ENCODE assay signal across 8 cellular contexts in the genomic region with DNA sequence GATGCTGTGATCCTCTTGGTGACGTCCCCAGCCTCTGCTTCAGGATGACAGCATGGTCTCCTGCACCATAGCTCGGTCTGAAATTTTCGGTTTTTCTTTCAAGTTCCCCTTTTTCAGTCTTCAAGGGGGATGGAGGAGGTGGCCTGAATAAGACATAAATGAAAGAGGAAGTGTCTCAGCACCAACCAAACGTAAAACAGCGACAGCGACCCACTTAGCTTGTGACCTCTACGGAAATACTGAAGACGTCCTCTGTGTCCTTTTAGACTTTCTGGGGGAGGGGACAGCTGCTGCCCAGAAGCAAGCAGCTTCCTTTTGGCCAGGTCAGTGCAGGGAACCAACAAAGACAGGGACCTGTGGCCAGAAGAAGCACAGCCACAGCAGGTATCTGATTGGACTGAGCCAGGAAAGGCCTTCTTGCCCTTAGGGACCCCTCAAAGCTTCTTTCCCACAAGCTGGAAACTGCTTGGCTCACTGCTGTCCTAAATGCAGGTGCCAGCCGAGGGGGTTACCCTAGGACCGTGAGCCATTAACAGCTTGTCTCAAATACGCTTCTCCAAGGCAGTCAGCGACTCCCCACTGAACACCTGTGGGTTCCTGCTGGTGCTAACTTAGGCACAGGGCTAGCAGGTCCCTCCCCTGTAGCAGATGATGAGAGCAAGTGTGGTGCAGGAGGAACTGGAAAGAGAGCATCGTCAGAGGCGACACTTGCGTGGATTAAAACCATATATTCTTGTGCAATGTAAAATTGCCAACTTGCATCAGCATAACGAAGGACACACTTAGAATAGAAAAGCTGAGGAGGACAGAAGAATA.
DNase-seq lines count a peak whose midpoint lies in the region; ATAC-seq and TF ChIP-seq lines count a peak whose summit lies in the region.
"Not testable (repeated sequence)": the region's sequence is repeated elsewhere in the genome, so short reads cannot be mapped to it uniquely, and the experiment has no call there.

No MANE protein-coding gene starts in this region.

- H3K4me2 ChIP-seq in PC-3 (ENCODE audit: low read length), result peak overlapping the region; percentile 70

- peak; percentile 84 for DNase-seq in GDM1 (lab: John Stamatoyannopoulos, UW)
- not testable (repeated sequence) for DNase-seq in PC-3
- peak; percentile 54 for DNase-seq in activated CD8-positive, alpha-beta memory T cell treated with anti-CD3 and anti-CD28 coated beads, Interleukin-2, amount 50 U/mL, for 1 hour (ENCODE audit: extremely low read depth)
- peak; percentile 41 for DNase-seq in ecto neural progenitor cell (ENCODE audit: low spot score)
- peak; percentile 25 to 83 (median 67) for DNase-seq in naive thymus-derived CD8-positive, alpha-beta T cell
- DNase-seq in stimulated activated effector memory CD8-positive, alpha-beta T cell treated with anti-CD3 and anti-CD28 coated beads, Interleukin-12 subunit alpha, Interleukin-12 subunit beta, amount 100 ng/mL, for 72 hours (ENCODE audit: low spot score in 2 of 2), result peak; percentile 28 to 82

- H3K4me1 Mint-ChIP-seq in naive thymus-derived CD8-positive, alpha-beta T cell, result peaks cover 22 to 62% (median 33%) of the 10 kb centered on the region in 4 donors
- H3K4me1 Mint-ChIP-seq in stimulated activated effector memory CD8-positive, alpha-beta T cell treated with anti-CD3 and anti-CD28 coated beads, Interleukin-12 subunit alpha, Interleukin-12 subunit beta, amount 100 ng/mL, for 72 hours, result peaks cover 48% of the 10 kb centered on the region

- peak overlapping the region; percentile 83 for H3K27ac ChIP-seq in PC-3 (ENCODE audit: low read length)

- H3K27ac Mint-ChIP-seq in naive thymus-derived CD8-positive, alpha-beta T cell, result peak overlapping the region; percentile 97 to 100 (median 99)
- H3K27ac Mint-ChIP-seq in stimulated activated effector memory CD8-positive, alpha-beta T cell treated with anti-CD3 and anti-CD28 coated beads, Interleukin-12 subunit alpha, Interleukin-12 subunit beta, amount 100 ng/mL, for 72 hours, result peak overlapping the region; percentile 98

- not testable (repeated sequence) for H3K36me3 ChIP-seq in PC-3 (ENCODE audit: low read depth, low read length)

- not testable (repeated sequence) for H4K20me1 ChIP-seq in PC-3 (ENCODE audit: low read length)

- TF ChIP-seq CTCF in PC-3 (conservative IDR thresholded peaks at IDR 0.05; ENCODE audit: low read depth, low read length), result not testable (repeated sequence)

- H3K4me3 ChIP-seq in PC-3 (ENCODE audit: low read length), result not testable (repeated sequence)

- H3K79me2 ChIP-seq in PC-3 (ENCODE audit: low read length), result not testable (repeated sequence)

- CTCF ChIA-PET in PC-3 (lab: Charles Lee), result interaction anchor here (0.5 kb wide), 1 partner anchor 28 kb away, joined by 3 read pairs; no protein-coding TSS in a partner anchor

- H3K9me3 Mint-ChIP-seq in naive thymus-derived CD8-positive, alpha-beta T cell; stimulated activated effector memory CD8-positive, alpha-beta T cell treated with anti-CD3 and anti-CD28 coated beads, Interleukin-12 subunit alpha, Interleukin-12 subunit beta, amount 100 ng/mL, for 72 hours: not testable (repeated sequence)

- intact Hi-C loops in PC-3 (cut with micrococcal nuclease), result loop anchor here (2.0 kb wide), 1 partner anchor 37 kb away; no protein-coding TSS in a partner anchor

- BruUV-seq in PC-3 (replicated peaks; lab: Mats Ljungman, UMichigan), result not testable (repeated sequence)

- H3K9ac ChIP-seq in PC-3 (ENCODE audit: low read length), result 0 out of 2 replicates have a peak overlapping the region, but pooled peaks have one; percentile 4

- not testable (repeated sequence) for H3K9me3 ChIP-seq in PC-3 (ENCODE audit: low read length)

- H3K9me2 ChIP-seq in PC-3 (replicated peaks; ENCODE audit: low read length), result not testable (repeated sequence)

- H3F3A ChIP-seq in PC-3 (ENCODE audit: low read length, unreplicated experiment), result not testable (repeated sequence)

- peak overlapping the region; percentile 72 to 92 (median 84) for H3K4me3 Mint-ChIP-seq in naive thymus-derived CD8-positive, alpha-beta T cell
- peak overlapping the region; percentile 82 for H3K4me3 Mint-ChIP-seq in stimulated activated effector memory CD8-positive, alpha-beta T cell treated with anti-CD3 and anti-CD28 coated beads, Interleukin-12 subunit alpha, Interleukin-12 subunit beta, amount 100 ng/mL, for 72 hours

- H3K27me3 ChIP-seq in PC-3 (ENCODE audit: low read length), result not testable (repeated sequence)

- H3K4me1 ChIP-seq in PC-3 (ENCODE audit: insufficient read depth, low read length), result peaks cover 46% of the 10 kb centered on the region

- H3K27me3 Mint-ChIP-seq in naive thymus-derived CD8-positive, alpha-beta T cell, result not testable (repeated sequence)

- POLR2A ChIA-PET in PC-3 (lab: Charles Lee; ENCODE audit: unreplicated experiment), result not testable (repeated sequence)
- POLR2A ChIA-PET in naive thymus-derived CD8-positive, alpha-beta T cell (lab: Charles Lee), result interaction anchor here (0.6 to 4.7 kb wide), 15 partner anchors 11 to 480 kb away, joined by 3 to 86 read pairs (median 4); a partner anchor contains a TSS

- H3K36me3 Mint-ChIP-seq in naive thymus-derived CD8-positive, alpha-beta T cell; stimulated activated effector memory CD8-positive, alpha-beta T cell treated with anti-CD3 and anti-CD28 coated beads, Interleukin-12 subunit alpha, Interleukin-12 subunit beta, amount 100 ng/mL, for 72 hours: not testable (repeated sequence)

- ATAC-seq in GM19455 (IDR thresholded peaks at IDR 0.05; ENCODE audit: unreplicated experiment), result peak; percentile 88
- peak; percentile 75 for ATAC-seq in HG03108 (IDR thresholded peaks at IDR 0.05; ENCODE audit: unreplicated experiment)
- ATAC-seq in PC-3, result not testable (repeated sequence)
- ATAC-seq in naive thymus-derived CD8-positive, alpha-beta T cell, result peak; percentile 75 to 79
- ATAC-seq in stimulated activated effector memory CD8-positive, alpha-beta T cell treated with anti-CD3 and anti-CD28 coated beads, Interleukin-12 subunit alpha, Interleukin-12 subunit beta, amount 100 ng/mL, for 72 hours, result peak; percentile 88

- H2AFZ ChIP-seq in PC-3 (ENCODE audit: low read length), result not testable (repeated sequence)
